11 cellular contexts compared by ENCODE assay signal in genomic region chr7:76283254-76284159, GRCh38. TPM values are rescaled to one million over a fixed set of nuclear protein-coding genes. Genes with fewer than 3 reads are reported as not detected.
DNase-seq lines count a peak whose midpoint lies in the region; ATAC-seq and TF ChIP-seq lines count a peak whose summit lies in the region.
"Had no signal": no experiment of that assay in that cellular context is flagged by ENCODE, and none has a peak within 500 bp of the region (broad histone marks: within the 10 kb centered on the region; RNA-seq: fewer than 3 reads in every experiment).

No MANE protein-coding gene starts in this region.

- peaks cover 0 to 69% (median 34%) of the 10 kb centered on the region in 3 donors for H3K27me3 ChIP-seq in stomach

- peak overlapping the region in 1 of 5 donors; percentile 51 for H3K27ac ChIP-seq in stomach

- peak overlapping the region; percentile 36 for H3K4me3 Mint-ChIP-seq in activated CD4-positive, alpha-beta memory T cell treated with anti-CD3 and anti-CD28 coated beads, Interleukin-2, amount 10 ng/mL, durations not matched to agents 7 days and 5 days
- H3K4me3 Mint-ChIP-seq in activated CD4-positive, alpha-beta memory T cell treated with anti-CD3 and anti-CD28 coated beads for 36 hours: no peak overlapping the region
- peak overlapping the region; percentile 38 for H3K4me3 Mint-ChIP-seq in activated B cell treated with CpG ODN at 0.5 μM for 24 hours

- H3K27me3 Mint-ChIP-seq in activated CD4-positive, alpha-beta memory T cell treated with anti-CD3 and anti-CD28 coated beads, Interleukin-2, amount 10 ng/mL, durations not matched to agents 7 days and 5 days: peaks cover 42% of the 10 kb centered on the region
- H3K27me3 Mint-ChIP-seq in activated CD4-positive, alpha-beta memory T cell treated with anti-CD3 and anti-CD28 coated beads for 36 hours: peaks cover 27% of the 10 kb centered on the region
- peaks cover 36% of the 10 kb centered on the region for H3K27me3 Mint-ChIP-seq in activated B cell treated with CpG ODN at 0.5 μM for 24 hours

- peaks cover 13% of the 10 kb centered on the region for H3K4me1 Mint-ChIP-seq in activated CD4-positive, alpha-beta memory T cell treated with anti-CD3 and anti-CD28 coated beads, Interleukin-2, amount 10 ng/mL, durations not matched to agents 7 days and 5 days
- peaks cover 6% of the 10 kb centered on the region for H3K4me1 Mint-ChIP-seq in activated CD4-positive, alpha-beta memory T cell treated with anti-CD3 and anti-CD28 coated beads for 36 hours (ENCODE audit: low read depth)
- H3K4me1 Mint-ChIP-seq in activated B cell treated with CpG ODN at 0.5 μM for 24 hours: peaks cover 16% of the 10 kb centered on the region

- H3K36me3 ChIP-seq in stomach: no peaks in the 10 kb centered on the region

- H3K36me3 Mint-ChIP-seq in activated CD4-positive, alpha-beta memory T cell treated with anti-CD3 and anti-CD28 coated beads, Interleukin-2, amount 10 ng/mL, durations not matched to agents 7 days and 5 days (ENCODE audit: low read depth): no peaks in the 10 kb centered on the region
- H3K36me3 Mint-ChIP-seq in activated CD4-positive, alpha-beta memory T cell treated with anti-CD3 and anti-CD28 coated beads for 36 hours: no peaks in the 10 kb centered on the region
- no peaks in the 10 kb centered on the region for H3K36me3 Mint-ChIP-seq in activated B cell treated with CpG ODN at 0.5 μM for 24 hours (ENCODE audit: low read depth)

- ATAC-seq in activated B cell treated with CpG ODN at 0.5 μM for 24 hours (ENCODE audit: low read depth) (no peak), HG02798 (IDR thresholded peaks at IDR 0.05; ENCODE audit: poor library complexity, unreplicated experiment) (no peak)

- CTCF ChIA-PET in activated CD4-positive, alpha-beta memory T cell treated with anti-CD3 and anti-CD28 coated beads, Interleukin-2, amount 10 ng/mL, durations not matched to agents 7 days and 5 days (lab: Charles Lee): interaction anchor here (0.6 kb wide), 1 partner anchor 27 kb away, joined by 3 read pairs; no protein-coding TSS in a partner anchor
- CTCF ChIA-PET in activated CD4-positive, alpha-beta memory T cell treated with anti-CD3 and anti-CD28 coated beads for 36 hours (lab: Charles Lee): interaction anchor here (1.2 to 2.6 kb wide), 4 partner anchors 8 to 107 kb away, joined by 3 to 17 read pairs (median 6); no protein-coding TSS in a partner anchor
- CTCF ChIA-PET in activated B cell treated with CpG ODN at 0.5 μM for 24 hours (lab: Charles Lee): interaction anchor here (1.2 kb wide), 1 partner anchor 8 kb away, joined by 3 read pairs; no protein-coding TSS in a partner anchor

- DNase-seq in activated CD4-positive, alpha-beta memory T cell treated with anti-CD3 and anti-CD28 coated beads, Interleukin-2, amount 10 ng/mL, durations not matched to agents 7 days and 5 days: no peak
- DNase-seq in activated CD4-positive, alpha-beta memory T cell treated with anti-CD3 and anti-CD28 coated beads for 36 hours: no peak
- no peak for DNase-seq in activated B cell treated with CpG ODN at 0.5 μM for 24 hours
- no peak for DNase-seq in stomach
- no peak for DNase-seq in HK-2 (ENCODE audit: unreplicated experiment)
- DNase-seq in stimulated activated CD4-positive, alpha-beta T cell treated with anti-CD3 and anti-CD28 coated beads, Interleukin-4, amount 100 ng/mL, for 1 hour: no peak
- DNase-seq: activated naive CD4-positive, alpha-beta T cell; midbrain; T1000 had no signal

- 54 to 67% (median 64%) methylated on average over 13 to 17 of the region's 17 CpGs for WGBS in stomach, 5 donors

- peaks cover under 1% of the 10 kb centered on the region for H3K9me3 ChIP-seq in iPS-18c (ENCODE audit: control insufficient read depth, insufficient read depth, low read length)
- H3K9me3 ChIP-seq in stomach: no peaks in the 10 kb centered on the region

- intact Hi-C loops in activated CD4-positive, alpha-beta memory T cell treated with anti-CD3 and anti-CD28 coated beads for 36 hours (cut with micrococcal nuclease): loop anchor here (5.0 kb wide), 1 partner anchor 34 kb away; no protein-coding TSS in a partner anchor
- intact Hi-C loops in activated B cell treated with CpG ODN at 0.5 μM for 24 hours (cut with micrococcal nuclease) (no loop called here), stomach (cut with DNase I; ENCODE audit: low total_unique reads) (no loop called here)

- H3K4me3 ChIP-seq in iPS-18c (ENCODE audit: insufficient read depth, low read depth, low read length) (peak overlapping the region; percentile 62), stomach (peak overlapping the region; percentile 49 to 58 (median 53))

- TF ChIP-seq POLR2A in stomach (IDR thresholded peaks at IDR 0.05): no peak

- H3K27ac Mint-ChIP-seq in activated CD4-positive, alpha-beta memory T cell treated with anti-CD3 and anti-CD28 coated beads, Interleukin-2, amount 10 ng/mL, durations not matched to agents 7 days and 5 days: no peak overlapping the region
- no peak overlapping the region for H3K27ac Mint-ChIP-seq in activated CD4-positive, alpha-beta memory T cell treated with anti-CD3 and anti-CD28 coated beads for 36 hours
- H3K27ac Mint-ChIP-seq in activated B cell treated with CpG ODN at 0.5 μM for 24 hours: no peak overlapping the region

- TF ChIP-seq CTCF in activated B cell treated with CpG ODN at 0.5 μM for 24 hours (IDR thresholded peaks at IDR 0.05): no peak
- TF ChIP-seq CTCF in stomach (IDR thresholded peaks at IDR 0.05): no peak

- peaks cover 16 to 29% (median 20%) of the 10 kb centered on the region in 4 donors for H3K4me1 ChIP-seq in stomach

- no peak for TF ChIP-seq EP300 in stomach (IDR thresholded peaks at IDR 0.05)

- POLR2A ChIA-PET in activated CD4-positive, alpha-beta memory T cell treated with anti-CD3 and anti-CD28 coated beads, Interleukin-2, amount 10 ng/mL, durations not matched to agents 7 days and 5 days (lab: Charles Lee): interaction anchor here (1.7 to 2.0 kb wide), 2 partner anchors 10 to 34 kb away, joined by 5 to 7 read pairs; no protein-coding TSS in a partner anchor
- POLR2A ChIA-PET in activated CD4-positive, alpha-beta memory T cell treated with anti-CD3 and anti-CD28 coated beads for 36 hours (lab: Charles Lee): no interaction called here
- POLR2A ChIA-PET in activated B cell treated with CpG ODN at 0.5 μM for 24 hours (lab: Charles Lee): interaction anchor here (0.6 kb wide), 1 partner anchor 32 kb away, joined by 3 read pairs; no protein-coding TSS in a partner anchor

- H3K9me3 Mint-ChIP-seq in activated CD4-positive, alpha-beta memory T cell treated with anti-CD3 and anti-CD28 coated beads, Interleukin-2, amount 10 ng/mL, durations not matched to agents 7 days and 5 days: no peaks in the 10 kb centered on the region
- no peaks in the 10 kb centered on the region for H3K9me3 Mint-ChIP-seq in activated CD4-positive, alpha-beta memory T cell treated with anti-CD3 and anti-CD28 coated beads for 36 hours
- no peaks in the 10 kb centered on the region for H3K9me3 Mint-ChIP-seq in activated B cell treated with CpG ODN at 0.5 μM for 24 hours

RNA-seq across cellular contexts. Expression of gene HSPB1, which starts 19.0 kb away (rescaled TPM):
- 10 to 100 TPM; 33.7 to 38.4 TPM for total RNA-seq in activated CD4-positive, alpha-beta memory T cell treated with anti-CD3 and anti-CD28 coated beads, Interleukin-2, amount 10 ng/mL, durations not matched to agents 7 days and 5 days
- 100 to 1,000 TPM; 119 to 127 TPM for total RNA-seq in activated CD4-positive, alpha-beta memory T cell treated with anti-CD3 and anti-CD28 coated beads for 36 hours
- total RNA-seq in activated B cell treated with CpG ODN at 0.5 μM for 24 hours (63.4 and 65.6 TPM in 2 replicates), stomach (1,000 to 10,000 TPM in 1 of 5 donors, 100 to 1,000 TPM in 3, 10 to 100 TPM in 1; 21.8 to 2,022 (median 373) TPM)
- 1,000 to 10,000 TPM in 1 of 3 donors, 100 to 1,000 TPM in 2; 320 to 2,297 (median 486) TPM for polyA plus RNA-seq in stomach
